In genomic region chr7:157357129-157358040, GRCh38 we compare ENCODE assay signal across 9 cellular contexts. TPM values are rescaled to one million over a fixed set of nuclear protein-coding genes. Genes with fewer than 3 reads are reported as not detected.
DNase-seq lines count a peak whose midpoint lies in the region; ATAC-seq and TF ChIP-seq lines count a peak whose summit lies in the region.
"Had no signal": no experiment of that assay in that cellular context is flagged by ENCODE, and none has a peak within 500 bp of the region (broad histone marks: within the 10 kb centered on the region; RNA-seq: fewer than 3 reads in every experiment).

No MANE protein-coding gene starts in this region.

- peaks cover 50% of the 10 kb centered on the region for H3K4me1 ChIP-seq in CD8-positive, alpha-beta T cell (ENCODE audit: insufficient read depth, low read length)

- CTCF ChIA-PET in CD8-positive, alpha-beta T cell (lab: Charles Lee) = interaction anchor here (1.5 kb wide), 1 partner anchor 11 kb away, joined by 4 read pairs; no protein-coding TSS in a partner anchor

- H3K27ac ChIP-seq in CD8-positive, alpha-beta T cell (ENCODE audit: low read depth, low read length) = no peak overlapping the region
- H3K27ac ChIP-seq: SK-N-MC had no signal

- peaks cover 69% of the 10 kb centered on the region for H3K4me1 Mint-ChIP-seq in CD8-positive, alpha-beta T cell (ENCODE audit: low read depth)
- peaks cover 81% of the 10 kb centered on the region for H3K4me1 Mint-ChIP-seq in central memory CD8-positive, alpha-beta T cell

- H3K4me3 ChIP-seq in CD8-positive, alpha-beta T cell (ENCODE audit: low read depth, low read length) = no peak overlapping the region
- H3K4me3 ChIP-seq: SK-N-MC had no signal

- peaks cover 34% of the 10 kb centered on the region for H3K36me3 ChIP-seq in CD8-positive, alpha-beta T cell (ENCODE audit: insufficient read depth, low read length)

- POLR2A ChIA-PET in CD8-positive, alpha-beta T cell (lab: Charles Lee) = no interaction called here

- DNase-seq in CD8-positive, alpha-beta T cell = no peak
- peak; percentile 59 for DNase-seq in GM19240 (ENCODE audit: insufficient read length, low spot score)
- no peak for DNase-seq in central memory CD8-positive, alpha-beta T cell (ENCODE audit: low spot score in 2 of 2)
- DNase-seq in NCI-H2171 treated with DMSO at 0.1 percent for 48 hours (lab: John Stamatoyannopoulos, UW) = no peak
- DNase-seq in NCI-H1694 (lab: John Stamatoyannopoulos, UW) = no peak
- DNase-seq in D341Med (ENCODE audit: low spot score) = no peak
- DNase-seq in COR-L47 (lab: John Stamatoyannopoulos, UW) = no peak

- H3K27ac Mint-ChIP-seq in CD8-positive, alpha-beta T cell = peak overlapping the region; percentile 60
- peak overlapping the region; percentile 87 for H3K27ac Mint-ChIP-seq in central memory CD8-positive, alpha-beta T cell (ENCODE audit: low read depth)

- ATAC-seq in CD8-positive, alpha-beta T cell = no peak
- peak; percentile 89 for ATAC-seq in HG03095 (IDR thresholded peaks at IDR 0.05; ENCODE audit: unreplicated experiment)
- no peak for ATAC-seq in central memory CD8-positive, alpha-beta T cell (replicated peaks; ENCODE audit: extremely low read depth, poor library complexity, severe bottlenecking)

- intact Hi-C loops in CD8-positive, alpha-beta T cell (cut with DNase I, micrococcal nuclease) = no loop called here

- no peak overlapping the region for H3K4me3 Mint-ChIP-seq in CD8-positive, alpha-beta T cell
- H3K4me3 Mint-ChIP-seq in central memory CD8-positive, alpha-beta T cell = peak overlapping the region; percentile 63

- peaks cover 65% of the 10 kb centered on the region for H3K36me3 Mint-ChIP-seq in CD8-positive, alpha-beta T cell
- peaks cover 63% of the 10 kb centered on the region for H3K36me3 Mint-ChIP-seq in central memory CD8-positive, alpha-beta T cell (ENCODE audit: insufficient read depth)

- no peaks in the 10 kb centered on the region for H3K27me3 Mint-ChIP-seq in CD8-positive, alpha-beta T cell (ENCODE audit: low read depth)
- no peaks in the 10 kb centered on the region for H3K27me3 Mint-ChIP-seq in central memory CD8-positive, alpha-beta T cell

- no peak for TF ChIP-seq CTCF in CD8-positive, alpha-beta T cell (IDR thresholded peaks at IDR 0.05)

- H3K9me3 Mint-ChIP-seq in CD8-positive, alpha-beta T cell = no peaks in the 10 kb centered on the region
- H3K9me3 Mint-ChIP-seq in central memory CD8-positive, alpha-beta T cell = no peaks in the 10 kb centered on the region

- no peaks in the 10 kb centered on the region for H3K9me3 ChIP-seq in CD8-positive, alpha-beta T cell (ENCODE audit: low read length)

- H3K27me3 ChIP-seq in CD8-positive, alpha-beta T cell (ENCODE audit: insufficient read depth, low read length) = no peaks in the 10 kb centered on the region

RNA-seq across cellular contexts. Expression of gene DNAJB6, which starts 20.6 kb away (rescaled TPM):
- 100 to 1,000 TPM; 312 to 335 TPM for total RNA-seq in CD8-positive, alpha-beta T cell
